In genomic region chr20:61909821-61910220, GRCh38 we compare ENCODE assay signal across 30 cellular contexts.
"Had no signal": no experiment of that assay in that cellular context is flagged by ENCODE, and none has a peak within 500 bp of the region (broad histone marks: within the 10 kb centered on the region; RNA-seq: fewer than 3 reads in every experiment).

No MANE protein-coding gene starts in this region.

- DNase-seq: heart left ventricle; hypothalamus; immature natural killer cell; kidney glomerular epithelial cell; left colon; mesendoderm; naive B cell; natural killer cell; nephron progenitor cell; occipital lobe; right lobe of liver; stimulated activated CD4-positive, alpha-beta T cell treated with anti-CD3 and anti-CD28 coated beads, Interleukin-1b, Interleukin-23, amount 100 ng/mL, for 48 hours; stimulated activated CD4-positive, alpha-beta T cell treated with anti-CD3 and anti-CD28 coated beads, Interleukin-2, amount 100 ng/mL, for 48 hours; stimulated activated CD4-positive, alpha-beta T cell treated with anti-CD3 and anti-CD28 coated beads, Interleukin-4, amount 100 ng/mL, for 4 hours; stimulated activated CD8-positive, alpha-beta memory T cell treated with anti-CD3 and anti-CD28 coated beads, Interleukin-4, amount 100 ng/mL, for 48 hours; stimulated activated naive CD4-positive, alpha-beta T cell treated with Interleukin-2 at 50 U/mL for 16 hours; stimulated activated naive CD8-positive, alpha-beta T cell treated with anti-CD3 and anti-CD28 coated beads, Interleukin-15, amount 100 ng/mL, for 72 hours; substantia nigra; upper lobe of left lung had no signal

- ATAC-seq: heart left ventricle; left colon; left lung; natural killer cell; psoas muscle; right lobe of liver; stimulated activated memory B cell treated with anti-CD40 and anti-IgM and Interleukin-4, amounts not matched to agents 10 μg/mL and 1 μg/mL and 100 μg/mL, for 72 hours; stimulated activated naive CD8-positive, alpha-beta T cell treated with anti-CD3 and anti-CD28 coated beads, Interleukin-15, amount 100 ng/mL, for 72 hours had no signal

- H3K4me3 Mint-ChIP-seq: immature natural killer cell; mesothelial cell of epicardium; naive B cell; natural killer cell; nephron progenitor cell; neural progenitor cell; stimulated activated memory B cell treated with anti-CD40 and anti-IgM and Interleukin-4, amounts not matched to agents 10 μg/mL and 1 μg/mL and 100 μg/mL, for 72 hours; stimulated activated naive CD8-positive, alpha-beta T cell treated with anti-CD3 and anti-CD28 coated beads, Interleukin-15, amount 100 ng/mL, for 72 hours had no signal

- H3K27ac Mint-ChIP-seq: mesothelial cell of epicardium; naive B cell; natural killer cell; nephron progenitor cell; neural progenitor cell; stimulated activated memory B cell treated with anti-CD40 and anti-IgM and Interleukin-4, amounts not matched to agents 10 μg/mL and 1 μg/mL and 100 μg/mL, for 72 hours; stimulated activated naive CD8-positive, alpha-beta T cell treated with anti-CD3 and anti-CD28 coated beads, Interleukin-15, amount 100 ng/mL, for 72 hours had no signal

- H3K36me3 ChIP-seq: heart left ventricle, left lung, neural progenitor cell, neutrophil, right lobe of liver, upper lobe of left lung had no signal

- H3K4me3 ChIP-seq: heart left ventricle, left lung, lung, neural progenitor cell, psoas muscle, right lobe of liver, smooth muscle cell, tibial nerve, upper lobe of left lung had no signal

- H3K36me3 Mint-ChIP-seq: immature natural killer cell; mesothelial cell of epicardium; naive B cell; natural killer cell; stimulated activated memory B cell treated with anti-CD40 and anti-IgM and Interleukin-4, amounts not matched to agents 10 μg/mL and 1 μg/mL and 100 μg/mL, for 72 hours had no signal

- H3K4me1 Mint-ChIP-seq: mesothelial cell of epicardium had no signal

- H3K27ac ChIP-seq: heart left ventricle, left lung, neural progenitor cell, neutrophil, parathyroid adenoma, psoas muscle, right lobe of liver, tibial nerve, upper lobe of left lung had no signal

- H3K27me3 ChIP-seq: neural progenitor cell, neutrophil, right lobe of liver, tibial nerve, upper lobe of left lung had no signal

- H3K9me3 Mint-ChIP-seq: immature natural killer cell; stimulated activated naive CD8-positive, alpha-beta T cell treated with anti-CD3 and anti-CD28 coated beads, Interleukin-15, amount 100 ng/mL, for 72 hours had no signal

- H3K9me3 ChIP-seq: neutrophil, psoas muscle, right lobe of liver had no signal

- FAIRE-seq: islet of Langerhans had no signal
